In the genomic region with DNA sequence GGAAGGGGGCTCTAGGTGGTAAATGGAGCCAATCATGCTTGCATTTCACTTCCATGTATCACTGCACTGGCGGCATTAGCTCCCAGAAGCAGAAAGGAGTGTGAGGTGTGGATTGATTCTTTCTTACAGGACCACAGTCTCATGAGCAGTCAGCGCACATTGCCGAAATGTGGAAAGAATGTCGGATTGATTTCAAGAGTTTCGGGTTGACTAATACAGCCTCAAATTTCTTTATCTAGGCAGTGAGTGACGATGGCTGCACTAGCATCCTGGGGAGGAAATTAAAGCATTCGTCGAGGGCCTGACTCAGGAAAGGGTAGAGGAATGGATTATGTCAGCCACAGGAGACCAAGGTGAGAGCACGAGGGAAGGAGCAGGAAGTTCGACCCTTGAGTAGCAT, we compare ENCODE assay signal across 21 cellular contexts.
A peak's percentile ranks its signal among the peaks of the same experiment; 100 is the strongest.
DNase-seq lines count a peak whose midpoint lies in the region; ATAC-seq lines count a peak whose summit lies in the region.
"Had no signal": no experiment of that assay in that cellular context is flagged by ENCODE, and none has a peak within 500 bp of the region (broad histone marks: within the 10 kb centered on the region; RNA-seq: fewer than 3 reads in every experiment).

No MANE protein-coding gene starts in this region.

- peaks cover 23 to 25% of the 10 kb centered on the region in 2 donors for H3K27me3 Mint-ChIP-seq in effector memory CD8-positive, alpha-beta T cell

- H3K4me3 Mint-ChIP-seq in effector memory CD8-positive, alpha-beta T cell = peak overlapping the region; percentile 11 to 49
- H3K4me3 Mint-ChIP-seq: GM23338 had no signal

- no peaks in the 10 kb centered on the region for H3K9me3 Mint-ChIP-seq in effector memory CD8-positive, alpha-beta T cell
- H3K9me3 Mint-ChIP-seq: GM23338 had no signal

- ATAC-seq in effector memory CD8-positive, alpha-beta T cell (replicated peaks) = no peak
- no peak for ATAC-seq in HG02678 (IDR thresholded peaks at IDR 0.05; ENCODE audit: unreplicated experiment)
- ATAC-seq: GM23338, PC-3 had no signal

- no peaks in the 10 kb centered on the region for H3K36me3 Mint-ChIP-seq in effector memory CD8-positive, alpha-beta T cell (ENCODE audit: insufficient read depth)
- H3K36me3 Mint-ChIP-seq: CD8-positive, alpha-beta memory T cell had no signal

- H3K27ac Mint-ChIP-seq in effector memory CD8-positive, alpha-beta T cell = peak overlapping the region in 1 of 2 donors; percentile 23
- H3K27ac Mint-ChIP-seq: CD8-positive, alpha-beta memory T cell; GM23338 had no signal

- peak; percentile 9 to 30 for DNase-seq in activated CD4-positive, alpha-beta T cell treated with anti-CD3 and anti-CD28 coated beads, Interleukin-2, amount 50 U/mL, for 48 hours
- DNase-seq in activated CD4-positive, alpha-beta T cell treated with anti-CD3 and anti-CD28 coated beads, Interleukin-2, amount 50 U/mL, for 4 hours = no peak
- DNase-seq in stimulated activated CD4-positive, alpha-beta T cell treated with anti-CD3 and anti-CD28 coated beads, Interleukin-15, amount 100 ng/mL, for 24 hours = peak; percentile 16
- no peak for DNase-seq in stimulated activated CD4-positive, alpha-beta T cell treated with anti-CD3 and anti-CD28 coated beads, Interleukin-4, amount 100 ng/mL, for 4 hours
- no peak for DNase-seq in effector memory CD8-positive, alpha-beta T cell
- no peak for DNase-seq in NOMO-1 (lab: John Stamatoyannopoulos, UW; ENCODE audit: unreplicated experiment in 2 of 2)
- DNase-seq in A172 (ENCODE audit: low spot score) = no peak
- DNase-seq: Calu3; CD8-positive, alpha-beta memory T cell; DMS153; KG1; NCI-H1092; NCI-H1436; NCI-H187 treated with DMSO at 0.1 percent for 48 hours; NCI-H2107; NCI-H446 treated with DMSO at 0.1 percent for 48 hours; NCI-H526 treated with DMSO at 0.1 percent for 48 hours; PC-3; Right ventricle myocardium superior had no signal

- peaks cover 6% of the 10 kb centered on the region in 2 donors for H3K4me1 Mint-ChIP-seq in effector memory CD8-positive, alpha-beta T cell (ENCODE audit: low read depth in 2 of 2)
- H3K4me1 Mint-ChIP-seq: GM23338 had no signal

Comparison
In these comparisons a context has a peak if more than half of its experiments do, and no peak if none do; other contexts are left out.
1. DNase-seq: peak in activated CD4-positive, alpha-beta T cell treated with anti-CD3 and anti-CD28 coated beads, Interleukin-2, amount 50 U/mL, for 48 hours (2 of 2) and stimulated activated CD4-positive, alpha-beta T cell treated with anti-CD3 and anti-CD28 coated beads, Interleukin-15, amount 100 ng/mL, for 24 hours (single experiment); none in activated CD4-positive, alpha-beta T cell treated with anti-CD3 and anti-CD28 coated beads, Interleukin-2, amount 50 U/mL, for 4 hours (0 of 2), stimulated activated CD4-positive, alpha-beta T cell treated with anti-CD3 and anti-CD28 coated beads, Interleukin-4, amount 100 ng/mL, for 4 hours (0 of 2), effector memory CD8-positive, alpha-beta T cell (0 of 3), NOMO-1 (0 of 2) and A172 (single experiment).